8 cellular contexts compared by ENCODE assay signal in the genomic region with DNA sequence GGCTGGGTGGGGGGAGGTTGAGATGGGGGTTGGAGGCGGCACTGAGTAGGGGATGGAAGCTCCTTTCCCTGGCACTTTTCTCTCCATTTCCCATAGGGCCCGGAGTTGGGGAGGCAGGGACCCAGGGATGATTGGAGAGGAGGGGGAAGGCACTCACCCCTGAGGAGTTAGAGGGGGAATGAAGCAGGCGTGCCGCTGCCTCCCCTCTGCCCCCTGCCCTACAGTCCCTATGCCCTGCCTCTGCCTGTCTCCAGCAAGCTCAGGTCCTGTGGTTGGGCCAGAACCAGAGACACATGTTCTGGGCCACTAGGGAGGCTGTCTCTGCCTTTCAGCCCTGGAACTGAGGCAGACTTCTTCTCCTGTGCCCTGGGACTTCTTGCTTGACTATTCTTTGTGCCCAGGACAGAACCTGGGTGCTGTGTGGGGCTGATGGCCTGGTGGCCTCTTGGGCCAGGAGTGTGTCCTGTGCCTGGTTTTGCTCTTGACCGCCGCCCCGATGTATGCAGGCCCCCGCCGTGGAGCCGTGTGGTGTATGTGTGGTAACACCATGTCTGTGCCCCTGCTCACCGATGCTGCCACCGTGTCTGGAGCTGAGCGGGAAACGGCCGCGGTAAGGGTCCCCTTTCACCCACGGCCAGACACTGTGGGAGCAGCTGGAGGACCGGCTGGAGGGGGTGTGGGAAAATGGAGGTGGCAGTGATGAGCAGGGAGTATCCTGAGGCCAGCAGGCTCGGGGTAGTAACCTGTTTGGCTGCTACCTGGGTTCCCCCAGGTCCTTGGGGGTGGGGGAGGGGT. TPM values are rescaled to one million over a fixed set of nuclear protein-coding genes. Genes with fewer than 3 reads are reported as not detected.
DNase-seq lines count a peak whose midpoint lies in the region; ATAC-seq lines count a peak whose summit lies in the region.

No MANE protein-coding gene starts in this region.

- no peak for ATAC-seq in activated T-helper 17 cell treated with anti-CD3 and anti-CD28 coated beads, Interleukin-2, amount 50 U/mL, for 72 hours (replicated peaks)
- ATAC-seq in stimulated activated naive B cell treated with anti-CD40 and anti-IgM and Interleukin-4, amounts not matched to agents 10 μg/mL and 1 μg/mL and 100 μg/mL, for 72 hours (replicated peaks), result no peak
- no peak for ATAC-seq in HG03139 (IDR thresholded peaks at IDR 0.05; ENCODE audit: unreplicated experiment)

- H3K4me3 ChIP-seq in iPS-15b (ENCODE audit: low read depth, low read length), result peak overlapping the region; percentile 99

- H3K27ac Mint-ChIP-seq in T-helper 2 cell treated with Interferon-gamma antibody and Interleukin-4, amounts not matched to agents 5 μg/mL and 100 μg/mL, for 36 hours, result peak overlapping the region; percentile 95
- H3K27ac Mint-ChIP-seq in activated T-helper 17 cell treated with anti-CD3 and anti-CD28 coated beads, Interleukin-2, amount 50 U/mL, for 72 hours, result peak overlapping the region; percentile 94
- peak overlapping the region; percentile 99 for H3K27ac Mint-ChIP-seq in stimulated activated naive B cell treated with anti-CD40 and anti-IgM and Interleukin-4, amounts not matched to agents 10 μg/mL and 1 μg/mL and 100 μg/mL, for 72 hours

- H3K9me3 Mint-ChIP-seq in T-helper 2 cell treated with Interferon-gamma antibody and Interleukin-4, amounts not matched to agents 5 μg/mL and 100 μg/mL, for 36 hours, result no peaks in the 10 kb centered on the region
- no peaks in the 10 kb centered on the region for H3K9me3 Mint-ChIP-seq in activated T-helper 17 cell treated with anti-CD3 and anti-CD28 coated beads, Interleukin-2, amount 50 U/mL, for 72 hours
- no peaks in the 10 kb centered on the region for H3K9me3 Mint-ChIP-seq in stimulated activated naive B cell treated with anti-CD40 and anti-IgM and Interleukin-4, amounts not matched to agents 10 μg/mL and 1 μg/mL and 100 μg/mL, for 72 hours

- H3K4me1 ChIP-seq in iPS-15b (ENCODE audit: control insufficient read depth, insufficient read depth, low read length), result peaks cover 6% of the 10 kb centered on the region

- no peaks in the 10 kb centered on the region for H3K27me3 Mint-ChIP-seq in T-helper 2 cell treated with Interferon-gamma antibody and Interleukin-4, amounts not matched to agents 5 μg/mL and 100 μg/mL, for 36 hours (ENCODE audit: low read depth)
- no peaks in the 10 kb centered on the region for H3K27me3 Mint-ChIP-seq in activated T-helper 17 cell treated with anti-CD3 and anti-CD28 coated beads, Interleukin-2, amount 50 U/mL, for 72 hours
- H3K27me3 Mint-ChIP-seq in stimulated activated naive B cell treated with anti-CD40 and anti-IgM and Interleukin-4, amounts not matched to agents 10 μg/mL and 1 μg/mL and 100 μg/mL, for 72 hours, result no peaks in the 10 kb centered on the region

- H3K4me1 Mint-ChIP-seq in T-helper 2 cell treated with Interferon-gamma antibody and Interleukin-4, amounts not matched to agents 5 μg/mL and 100 μg/mL, for 36 hours (ENCODE audit: low read depth), result peaks cover 12% of the 10 kb centered on the region
- peaks cover 12% of the 10 kb centered on the region for H3K4me1 Mint-ChIP-seq in activated T-helper 17 cell treated with anti-CD3 and anti-CD28 coated beads, Interleukin-2, amount 50 U/mL, for 72 hours
- H3K4me1 Mint-ChIP-seq in stimulated activated naive B cell treated with anti-CD40 and anti-IgM and Interleukin-4, amounts not matched to agents 10 μg/mL and 1 μg/mL and 100 μg/mL, for 72 hours, result peaks cover 23 to 48% of the 10 kb centered on the region in 2 donors

- peak overlapping the region; percentile 92 for H3K4me3 Mint-ChIP-seq in T-helper 2 cell treated with Interferon-gamma antibody and Interleukin-4, amounts not matched to agents 5 μg/mL and 100 μg/mL, for 36 hours
- H3K4me3 Mint-ChIP-seq in activated T-helper 17 cell treated with anti-CD3 and anti-CD28 coated beads, Interleukin-2, amount 50 U/mL, for 72 hours, result peak overlapping the region; percentile 97
- H3K4me3 Mint-ChIP-seq in stimulated activated naive B cell treated with anti-CD40 and anti-IgM and Interleukin-4, amounts not matched to agents 10 μg/mL and 1 μg/mL and 100 μg/mL, for 72 hours, result peak overlapping the region; percentile 96 to 100

- no peak for DNase-seq in T-helper 2 cell treated with Interferon-gamma antibody and Interleukin-4, amounts not matched to agents 5 μg/mL and 100 μg/mL, for 36 hours (ENCODE audit: low spot score)
- DNase-seq in T-helper 2 cell (no peak), NCI-H345 (lab: John Stamatoyannopoulos, UW) (no peak), medulla oblongata (ENCODE audit: extremely low spot score) (no peak)
- DNase-seq in stimulated activated naive B cell treated with anti-CD40 and anti-IgM and Interleukin-4, amounts not matched to agents 10 μg/mL and 1 μg/mL and 100 μg/mL, for 72 hours, result no peak

- peaks cover 30% of the 10 kb centered on the region for H3K36me3 Mint-ChIP-seq in T-helper 2 cell treated with Interferon-gamma antibody and Interleukin-4, amounts not matched to agents 5 μg/mL and 100 μg/mL, for 36 hours (ENCODE audit: low read depth)
- peaks cover 71% of the 10 kb centered on the region for H3K36me3 Mint-ChIP-seq in activated T-helper 17 cell treated with anti-CD3 and anti-CD28 coated beads, Interleukin-2, amount 50 U/mL, for 72 hours (ENCODE audit: low read depth)
- peaks cover 35 to 60% of the 10 kb centered on the region in 2 donors for H3K36me3 Mint-ChIP-seq in stimulated activated naive B cell treated with anti-CD40 and anti-IgM and Interleukin-4, amounts not matched to agents 10 μg/mL and 1 μg/mL and 100 μg/mL, for 72 hours

- H3K9me3 ChIP-seq in iPS-15b (ENCODE audit: control insufficient read depth, insufficient read depth, low read length), result no peaks in the 10 kb centered on the region

- peak overlapping the region; percentile 66 for H3K9ac ChIP-seq in iPS-15b (ENCODE audit: low read depth, low read length)

- H3K36me3 ChIP-seq in iPS-15b (ENCODE audit: control insufficient read depth, insufficient read depth, low read length), result peaks cover 29% of the 10 kb centered on the region

- no peaks in the 10 kb centered on the region for H3K27me3 ChIP-seq in iPS-15b (ENCODE audit: control insufficient read depth, insufficient read depth, low read length)

RNA-seq across cellular contexts. Expression of a gene that starts 1.4 kb away (rescaled TPM):
- total RNA-seq in activated T-helper 17 cell treated with anti-CD3 and anti-CD28 coated beads, Interleukin-2, amount 50 U/mL, for 72 hours, result 10 to 100 TPM; 70.0 to 94.8 TPM

RNA-seq across cellular contexts. Expression of a gene that starts 8.2 kb away (rescaled TPM):
- total RNA-seq in activated T-helper 17 cell treated with anti-CD3 and anti-CD28 coated beads, Interleukin-2, amount 50 U/mL, for 72 hours, result 10 to 100 TPM; 56.6 to 57.1 TPM

RNA-seq across cellular contexts. Expression of a gene that starts 14.1 kb away (rescaled TPM):
- 10 to 100 TPM; 60.7 to 93.9 TPM for total RNA-seq in activated T-helper 17 cell treated with anti-CD3 and anti-CD28 coated beads, Interleukin-2, amount 50 U/mL, for 72 hours

RNA-seq across cellular contexts. Expression of a gene that starts 32.9 kb away (rescaled TPM):
- total RNA-seq in activated T-helper 17 cell treated with anti-CD3 and anti-CD28 coated beads, Interleukin-2, amount 50 U/mL, for 72 hours, result 10 to 100 TPM; 26.3 to 82.1 TPM

RNA-seq across cellular contexts. Expression of a gene that starts 49.1 kb away (rescaled TPM):
- 10 to 100 TPM; 30.1 to 48.5 TPM for total RNA-seq in activated T-helper 17 cell treated with anti-CD3 and anti-CD28 coated beads, Interleukin-2, amount 50 U/mL, for 72 hours
